Comparison of ENCODE assay signal across 1 cellular context in genomic region chr3:61861410-61861809, GRCh38.
TF ChIP-seq lines count a peak whose summit lies in the region.

No MANE protein-coding gene starts in this region.

TF ChIP-seq in SK-N-SH, 30 proteins besides CTCF, POLR2A, EP300 and RAD21 (continued from another document):
- TF ChIP-seq ZBTB33 (IDR thresholded peaks at IDR 0.05; ENCODE audit: borderline replicate concordance, low read depth), result no peak
- no peak for TF ChIP-seq ELF1 (IDR thresholded peaks at IDR 0.05)
- TF ChIP-seq TEAD4 (IDR thresholded peaks at IDR 0.05; ENCODE audit: borderline replicate concordance, insufficient read depth), result no peak
- TF ChIP-seq REST (IDR thresholded peaks at IDR 0.05; ENCODE audit: low read depth, low read length), result no peak
- TF ChIP-seq SMC3 (IDR thresholded peaks at IDR 0.05; ENCODE audit: low read depth, low read length), result no peak
- TF ChIP-seq SIN3A (IDR thresholded peaks at IDR 0.05; ENCODE audit: borderline replicate concordance, low read depth, low read length), result no peak
- TF ChIP-seq FOXM1 (IDR thresholded peaks at IDR 0.05; ENCODE audit: low read depth), result no peak
- no peak for TF ChIP-seq FOSL2 (IDR thresholded peaks at IDR 0.05; ENCODE audit: borderline replicate concordance, low read depth)
- TF ChIP-seq MEF2A (IDR thresholded peaks at IDR 0.05; ENCODE audit: borderline replicate concordance, low read depth), result no peak
- no peak for TF ChIP-seq POLR2AphosphoS5 (IDR thresholded peaks at IDR 0.05; ENCODE audit: low read depth, low read length)
- TF ChIP-seq GABPA (IDR thresholded peaks at IDR 0.05; ENCODE audit: low read depth), result no peak
- no peak for TF ChIP-seq CHD2 (IDR thresholded peaks at IDR 0.05; ENCODE audit: low read length, partially characterized antibody)
